In the genomic region with DNA sequence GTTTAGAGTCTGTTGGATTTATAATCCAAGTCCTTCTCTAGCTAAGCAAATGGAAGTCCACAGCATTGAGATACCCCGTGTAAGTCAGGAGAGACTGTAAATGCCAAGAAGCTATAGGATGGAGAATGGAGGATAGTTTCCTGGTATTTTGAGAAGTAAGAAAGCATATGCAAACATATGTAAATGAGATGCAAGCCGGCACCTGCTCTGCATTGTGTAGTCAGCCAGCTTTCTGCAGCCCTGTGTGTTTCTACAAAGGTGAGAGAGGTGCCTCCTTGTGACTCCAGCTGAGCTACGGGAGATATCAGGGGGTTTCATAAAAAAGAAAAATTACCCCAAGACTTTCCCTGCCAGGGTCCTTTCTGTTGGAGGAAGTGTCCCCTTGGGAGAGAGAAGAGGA, we compare ENCODE assay signal across 16 cellular contexts.
DNase-seq lines count a peak whose midpoint lies in the region; ATAC-seq and TF ChIP-seq lines count a peak whose summit lies in the region.
"Had no signal": no experiment of that assay in that cellular context is flagged by ENCODE, and none has a peak within 500 bp of the region (broad histone marks: within the 10 kb centered on the region; RNA-seq: fewer than 3 reads in every experiment).

No MANE protein-coding gene starts in this region.

- H3K4me3 Mint-ChIP-seq in natural killer cell treated with Interleukin-12 subunit alpha and Interleukin-12 subunit beta and Interleukin-15 and Interleukin-18, amount 100 ng/mL, for 72 hours: no peak overlapping the region
- H3K4me3 Mint-ChIP-seq: CD4-positive, alpha-beta T cell; HFFc6 had no signal

- H3K36me3 Mint-ChIP-seq in natural killer cell treated with Interleukin-12 subunit alpha and Interleukin-12 subunit beta and Interleukin-15 and Interleukin-18, amount 100 ng/mL, for 72 hours: no peaks in the 10 kb centered on the region

- H3K36me3 ChIP-seq in BLaER1 (no peaks in the 10 kb centered on the region), Karpas-422 (ENCODE audit: insufficient read depth, low read length) (no peaks in the 10 kb centered on the region), OCI-LY7 (ENCODE audit: insufficient read depth, low read length) (no peaks in the 10 kb centered on the region)

- TF ChIP-seq CTCF in OCI-LY7 (conservative IDR thresholded peaks at IDR 0.05; ENCODE audit: low read length): no peak

- no peaks in the 10 kb centered on the region for H3K27me3 ChIP-seq in BLaER1
- no peaks in the 10 kb centered on the region for H3K27me3 ChIP-seq in Karpas-422 (ENCODE audit: low read length)

- no peaks in the 10 kb centered on the region for H3K9me3 Mint-ChIP-seq in natural killer cell treated with Interleukin-12 subunit alpha and Interleukin-12 subunit beta and Interleukin-15 and Interleukin-18, amount 100 ng/mL, for 72 hours
- H3K9me3 Mint-ChIP-seq: CD4-positive, alpha-beta T cell; HFFc6 had no signal

- H3K9me2 ChIP-seq in Karpas-422 (replicated peaks; ENCODE audit: insufficient read depth, low read length): no peaks in the 10 kb centered on the region
- no peaks in the 10 kb centered on the region for H3K9me2 ChIP-seq in OCI-LY7 (ENCODE audit: insufficient read depth, low read length)

- H3K79me2 ChIP-seq in Karpas-422 (ENCODE audit: low read length) (no peaks in the 10 kb centered on the region), OCI-LY7 (ENCODE audit: insufficient read depth, low read depth, low read length) (no peaks in the 10 kb centered on the region)

- peaks cover 0 to 6% of the 10 kb centered on the region in 2 donors for H3K4me1 Mint-ChIP-seq in natural killer cell treated with Interleukin-12 subunit alpha and Interleukin-12 subunit beta and Interleukin-15 and Interleukin-18, amount 100 ng/mL, for 72 hours (ENCODE audit: low read depth in 2 of 2)

- H3K27me3 Mint-ChIP-seq in natural killer cell treated with Interleukin-12 subunit alpha and Interleukin-12 subunit beta and Interleukin-15 and Interleukin-18, amount 100 ng/mL, for 72 hours: peaks cover 8 to 10% of the 10 kb centered on the region in 2 donors

- H3K9ac ChIP-seq in BLaER1: no peak overlapping the region
- H3K9ac ChIP-seq in Karpas-422 (ENCODE audit: low read length): no peak overlapping the region

- no peaks in the 10 kb centered on the region for H3K9me3 ChIP-seq in BLaER1
- no peaks in the 10 kb centered on the region for H3K9me3 ChIP-seq in Karpas-422 (ENCODE audit: low read length)
- H3K9me3 ChIP-seq in OCI-LY7 (ENCODE audit: low read length): no peaks in the 10 kb centered on the region

- H3K4me3 ChIP-seq in BLaER1 (no peak overlapping the region), Karpas-422 (ENCODE audit: low read length) (no peak overlapping the region), OCI-LY7 (ENCODE audit: low read depth, low read length, poor library complexity, severe bottlenecking) (no peak overlapping the region)

- H3K4me2 ChIP-seq in BLaER1 (peak overlapping the region; percentile 91), Karpas-422 (ENCODE audit: low read depth, low read length, poor library complexity, severe bottlenecking) (peak overlapping the region; percentile 38), OCI-LY7 (ENCODE audit: low read length) (0 out of 2 replicates have a peak overlapping the region, but pooled peaks have one; percentile 6)

- BruUV-seq in OCI-LY7 (replicated peaks; lab: Mats Ljungman, UMichigan): no TSS peak

- POLR2A ChIA-PET in OCI-LY7 (lab: Charles Lee): no interaction called here

- H3K27ac Mint-ChIP-seq in natural killer cell treated with Interleukin-12 subunit alpha and Interleukin-12 subunit beta and Interleukin-15 and Interleukin-18, amount 100 ng/mL, for 72 hours: no peak overlapping the region
- H3K27ac Mint-ChIP-seq: CD4-positive, alpha-beta T cell; HFFc6 had no signal

- H3K27ac ChIP-seq in BLaER1 (no peak overlapping the region), Karpas-422 (ENCODE audit: low read length) (no peak overlapping the region), OCI-LY7 (ENCODE audit: low read depth, low read length, poor library complexity, severe bottlenecking) (no peak overlapping the region)

- no peak for ATAC-seq in natural killer cell treated with Interleukin-12 subunit alpha and Interleukin-12 subunit beta and Interleukin-15 and Interleukin-18, amount 100 ng/mL, for 72 hours
- ATAC-seq: HepG2 had no signal

- peak; percentile 51 for DNase-seq in Karpas-422
- DNase-seq in OCI-LY7 (ENCODE audit: low spot score): no peak
- DNase-seq in posterior vena cava (ENCODE audit: low spot score): peak; percentile 34
- no peak for DNase-seq in hepatic stellate cell (ENCODE audit: low spot score)
- no peak for DNase-seq in natural killer cell treated with Interleukin-12 subunit alpha and Interleukin-12 subunit beta and Interleukin-15 and Interleukin-18, amount 100 ng/mL, for 72 hours (ENCODE audit: low spot score)
- DNase-seq in stimulated activated CD4-positive, alpha-beta T cell treated with anti-CD3 and anti-CD28 coated beads, Interleukin-4, amount 100 ng/mL, for 24 hours: no peak
- DNase-seq: 8988T; AML-193; C1 segment of cervical spinal cord; Calu3; CD4-positive, alpha-beta T cell; DMS 273 treated with DMSO at 0.1 percent for 48 hours; HCEC 1CT; HFFc6 had no signal

- intact Hi-C loops in OCI-LY7 (cut with micrococcal nuclease; ENCODE audit: unreplicated experiment): loop anchor here (5.0 kb wide), 1 partner anchor 987 kb away; no protein-coding TSS in a partner anchor
- intact Hi-C loops in posterior vena cava (cut with DNase I): loop anchor here (1.0 to 10.0 kb wide), 5 partner anchors 92 to 987 kb away; a partner anchor contains a TSS

- peaks cover 77% of the 10 kb centered on the region for H3K4me1 ChIP-seq in BLaER1
- H3K4me1 ChIP-seq in Karpas-422 (ENCODE audit: low read length): peaks cover 40% of the 10 kb centered on the region
- peaks cover 21% of the 10 kb centered on the region for H3K4me1 ChIP-seq in OCI-LY7 (ENCODE audit: insufficient read depth, low read length, poor library complexity, severe bottlenecking)

- H2AFZ ChIP-seq in Karpas-422 (ENCODE audit: low read length) (no peak overlapping the region), OCI-LY7 (ENCODE audit: low read length) (no peak overlapping the region)

- peaks cover 11% of the 10 kb centered on the region; the same call in 1 of the 2 replicates for H4K20me1 ChIP-seq in BLaER1
- no peaks in the 10 kb centered on the region for H4K20me1 ChIP-seq in Karpas-422 (ENCODE audit: insufficient read depth, low read depth, low read length)
- H4K20me1 ChIP-seq in OCI-LY7 (ENCODE audit: insufficient read depth, low read length): no peaks in the 10 kb centered on the region

- CTCF ChIA-PET in OCI-LY7 (lab: Charles Lee; ENCODE audit: unreplicated experiment): interaction anchor here (0.6 kb wide), 2 partner anchors 40 to 202 kb away, joined by 3 read pairs; no protein-coding TSS in a partner anchor

Comparison
In these comparisons a context has a peak if more than half of its experiments do, and no peak if none do; other contexts are left out.
1. H3K4me2 ChIP-seq: peak in every context shown above with its lines; median percentile 91 in BLaER1; 38 in Karpas-422; 6 in OCI-LY7.
2. DNase-seq: peak in Karpas-422 (single experiment) and posterior vena cava (single experiment); none in OCI-LY7 (single experiment), hepatic stellate cell (single experiment), natural killer cell treated with Interleukin-12 subunit alpha and Interleukin-12 subunit beta and Interleukin-15 and Interleukin-18, amount 100 ng/mL, for 72 hours (single experiment) and stimulated activated CD4-positive, alpha-beta T cell treated with anti-CD3 and anti-CD28 coated beads, Interleukin-4, amount 100 ng/mL, for 24 hours (single experiment).